ENCODE assay signal across 25 cellular contexts in genomic region chr1:63871451-63871850, GRCh38.
"Had no signal": no experiment of that assay in that cellular context is flagged by ENCODE, and none has a peak within 500 bp of the region (broad histone marks: within the 10 kb centered on the region; RNA-seq: fewer than 3 reads in every experiment).

No MANE protein-coding gene starts in this region.

- H3K27ac Mint-ChIP-seq: immature natural killer cell; mesothelial cell of epicardium; natural killer cell; nephron progenitor cell; progenitor cell of endocrine pancreas; stimulated activated memory B cell treated with anti-CD40 and anti-IgM and Interleukin-4, amounts not matched to agents 10 μg/mL and 1 μg/mL and 100 μg/mL, for 72 hours; stimulated activated naive CD8-positive, alpha-beta T cell treated with anti-CD3 and anti-CD28 coated beads, Interleukin-15, amount 100 ng/mL, for 72 hours had no signal

- ATAC-seq: natural killer cell; right lobe of liver; stimulated activated memory B cell treated with anti-CD40 and anti-IgM and Interleukin-4, amounts not matched to agents 10 μg/mL and 1 μg/mL and 100 μg/mL, for 72 hours; stimulated activated naive CD8-positive, alpha-beta T cell treated with anti-CD3 and anti-CD28 coated beads, Interleukin-15, amount 100 ng/mL, for 72 hours had no signal

- H3K4me1 Mint-ChIP-seq: immature natural killer cell; naive B cell; natural killer cell; stimulated activated memory B cell treated with anti-CD40 and anti-IgM and Interleukin-4, amounts not matched to agents 10 μg/mL and 1 μg/mL and 100 μg/mL, for 72 hours; stimulated activated naive CD8-positive, alpha-beta T cell treated with anti-CD3 and anti-CD28 coated beads, Interleukin-15, amount 100 ng/mL, for 72 hours had no signal

- H3K4me3 Mint-ChIP-seq: immature natural killer cell; mesothelial cell of epicardium; naive B cell; natural killer cell; nephron progenitor cell; stimulated activated memory B cell treated with anti-CD40 and anti-IgM and Interleukin-4, amounts not matched to agents 10 μg/mL and 1 μg/mL and 100 μg/mL, for 72 hours; stimulated activated naive CD8-positive, alpha-beta T cell treated with anti-CD3 and anti-CD28 coated beads, Interleukin-15, amount 100 ng/mL, for 72 hours had no signal

- H3K36me3 Mint-ChIP-seq: immature natural killer cell; mesothelial cell of epicardium; naive B cell; natural killer cell; stimulated activated memory B cell treated with anti-CD40 and anti-IgM and Interleukin-4, amounts not matched to agents 10 μg/mL and 1 μg/mL and 100 μg/mL, for 72 hours had no signal

- H3K4me3 ChIP-seq: left ventricle myocardium inferior, lung, ovary, right atrium auricular region, right lobe of liver, smooth muscle cell, tibial nerve, upper lobe of left lung, vagina had no signal

- H3K9me3 Mint-ChIP-seq: immature natural killer cell; mesothelial cell of epicardium; naive B cell; natural killer cell; nephron progenitor cell; stimulated activated memory B cell treated with anti-CD40 and anti-IgM and Interleukin-4, amounts not matched to agents 10 μg/mL and 1 μg/mL and 100 μg/mL, for 72 hours; stimulated activated naive CD8-positive, alpha-beta T cell treated with anti-CD3 and anti-CD28 coated beads, Interleukin-15, amount 100 ng/mL, for 72 hours had no signal

- DNase-seq: hippocampal formation; immature natural killer cell; left ventricle myocardium inferior; mesendoderm; naive B cell; natural killer cell; nephron progenitor cell; ovary; right lobe of liver; stimulated activated CD4-positive, alpha-beta T cell treated with anti-CD3 and anti-CD28 coated beads, Interleukin-1b, Interleukin-23, amount 100 ng/mL, for 48 hours; stimulated activated CD4-positive, alpha-beta T cell treated with anti-CD3 and anti-CD28 coated beads, Interleukin-2, amount 100 ng/mL, for 48 hours; stimulated activated CD4-positive, alpha-beta T cell treated with anti-CD3 and anti-CD28 coated beads, Interleukin-4, amount 100 ng/mL, for 4 hours; stimulated activated CD8-positive, alpha-beta memory T cell treated with anti-CD3 and anti-CD28 coated beads, Interleukin-4, amount 100 ng/mL, for 48 hours; stimulated activated naive CD4-positive, alpha-beta T cell treated with Interleukin-2 at 50 U/mL for 16 hours; stimulated activated naive CD8-positive, alpha-beta T cell treated with anti-CD3 and anti-CD28 coated beads, Interleukin-15, amount 100 ng/mL, for 72 hours; substantia nigra; upper lobe of left lung had no signal

- H3K27me3 Mint-ChIP-seq: progenitor cell of endocrine pancreas; stimulated activated naive CD8-positive, alpha-beta T cell treated with anti-CD3 and anti-CD28 coated beads, Interleukin-15, amount 100 ng/mL, for 72 hours had no signal
